Comparison of ENCODE assay signal across 8 cellular contexts in genomic region chr14:80955434-80955939, GRCh38. TPM values are rescaled to one million over a fixed set of nuclear protein-coding genes. Genes with fewer than 3 reads are reported as not detected.
DNase-seq lines count a peak whose midpoint lies in the region; ATAC-seq and TF ChIP-seq lines count a peak whose summit lies in the region.

TSHR (plus strand) TSS chr14:80955621; CDS start chr14:80955681, 60 bp downstream.

- ATAC-seq in GM18520 (IDR thresholded peaks at IDR 0.05; ENCODE audit: unreplicated experiment) = no peak

- H3K9ac ChIP-seq in fibroblast of lung (ENCODE audit: insufficient read depth, low read length) (peak within 1 kb of the TSS; percentile 38), neuronal stem cell (ENCODE audit: low read depth, low read length, poor library complexity) (peak within 1 kb of the TSS; percentile 53)

- H2AFZ ChIP-seq in fibroblast of lung (ENCODE audit: low read length) = peak within 1 kb of the TSS; percentile 88
- H2AFZ ChIP-seq in neuronal stem cell (ENCODE audit: low read length) = peak within 1 kb of the TSS; percentile 99

- H3K14ac ChIP-seq in neuronal stem cell (ENCODE audit: low read length) = no peak within 1 kb of the TSS

- H2BK5ac ChIP-seq in neuronal stem cell (ENCODE audit: low read length) = no peak within 1 kb of the TSS

- H3K9me3 ChIP-seq in fibroblast of lung (ENCODE audit: control insufficient read depth, insufficient read depth, low read depth, low read length) (no peaks in the 10 kb centered on the region), neuronal stem cell (replicated peaks in 1 of 2; ENCODE audit: control insufficient read depth in 2 of 2, insufficient read depth in 1 of 2, low read depth in 1 of 2, low read length in 2 of 2) (no peaks in the 10 kb centered on the region)

- DNase-seq in GM06990 (ENCODE audit: extremely low read depth, insufficient read length) = no peak
- DNase-seq in fibroblast of lung (ENCODE audit: low read depth in 2 of 2) = peak in 1 of 2 donors; percentile 14
- DNase-seq in neuronal stem cell (ENCODE audit: low spot score) = peak; percentile 5
- no peak for DNase-seq in COLO668 (lab: John Stamatoyannopoulos, UW; ENCODE audit: unreplicated experiment)
- no peak for DNase-seq in NCI-H226
- DNase-seq in NCI-H1105 (lab: John Stamatoyannopoulos, UW) = no peak

- no peaks in the 10 kb centered on the region for H3K79me2 ChIP-seq in fibroblast of lung (ENCODE audit: control insufficient read depth, insufficient read depth, low read length)

- H3K27ac Mint-ChIP-seq in T-helper 1 cell treated with Interleukin-12 subunit alpha and Interleukin-12 subunit beta and Interleukin-4 antibody, amounts not matched to agents 30 μg/mL and 1 μg/mL, for 36 hours = peak within 1 kb of the TSS; percentile 63

- H3K27me3 ChIP-seq in GM06990 (replicated peaks; ENCODE audit: control insufficient read depth, insufficient read depth, low read length) (0 out of 2 replicates have a peak, but pooled peaks cover 1% of the 10 kb centered on the region), fibroblast of lung (ENCODE audit: control insufficient read depth, insufficient read depth, low read length) (peaks cover 22% of the 10 kb centered on the region), neuronal stem cell (ENCODE audit: control insufficient read depth in 3 of 3, insufficient read depth in 3 of 3, low read depth in 1 of 3, low read length in 3 of 3) (peaks cover 0 to 41% (median 11%) of the 10 kb centered on the region in 3 experiments)

- TF ChIP-seq CTCF in GM06990 (IDR thresholded peaks at IDR 0.05; ENCODE audit: insufficient read depth, low read length, poor library complexity, severe bottlenecking) (no peak), fibroblast of lung (conservative IDR thresholded peaks at IDR 0.05 in 1 of 2, IDR thresholded peaks at IDR 0.05 in 1 of 2; ENCODE audit: low read depth in 1 of 2, low read length in 2 of 2) (no peak)

- H3K4me1 ChIP-seq in fibroblast of lung (ENCODE audit: control insufficient read depth, extremely low read depth, insufficient read depth, low read length) (no peaks in the 10 kb centered on the region), neuronal stem cell (ENCODE audit: control insufficient read depth in 2 of 2, insufficient read depth in 1 of 2, low read depth in 1 of 2, low read length in 2 of 2) (peaks cover 0 to 3% of the 10 kb centered on the region in 2 donors)

- H2BK15ac ChIP-seq in neuronal stem cell (ENCODE audit: low read length) = no peak within 1 kb of the TSS

- H3K79me1 ChIP-seq in neuronal stem cell (ENCODE audit: low read depth, low read length) = no peaks in the 10 kb centered on the region

- no peak within 1 kb of the TSS for H3K23ac ChIP-seq in neuronal stem cell (ENCODE audit: low read depth, low read length, poor library complexity)

- peaks cover 46% of the 10 kb centered on the region for H3K4me1 Mint-ChIP-seq in T-helper 1 cell treated with Interleukin-12 subunit alpha and Interleukin-12 subunit beta and Interleukin-4 antibody, amounts not matched to agents 30 μg/mL and 1 μg/mL, for 36 hours (ENCODE audit: low read depth)

- peak within 1 kb of the TSS; percentile 49 for H3K4me3 ChIP-seq in GM06990 (replicated peaks; ENCODE audit: low read depth, low read length)
- H3K4me3 ChIP-seq in fibroblast of lung (replicated peaks in 1 of 4; ENCODE audit: control extremely low read depth in 1 of 4, insufficient read depth in 1 of 4, low read depth in 3 of 4, low read length in 4 of 4) = peak within 1 kb of the TSS; percentile 52 to 66 (median 56)
- H3K4me3 ChIP-seq in neuronal stem cell (ENCODE audit: low read length in 2 of 2) = peak within 1 kb of the TSS; percentile 48 to 81

- H3K4me3 Mint-ChIP-seq in T-helper 1 cell treated with Interleukin-12 subunit alpha and Interleukin-12 subunit beta and Interleukin-4 antibody, amounts not matched to agents 30 μg/mL and 1 μg/mL, for 36 hours = peak within 1 kb of the TSS; percentile 89

- H3K36me3 ChIP-seq in GM06990 (ENCODE audit: control insufficient read depth, insufficient read depth, low read length) (no peaks in the 10 kb centered on the region), fibroblast of lung (ENCODE audit: control insufficient read depth, insufficient read depth, low read length) (no peaks in the 10 kb centered on the region), neuronal stem cell (replicated peaks in 1 of 2; ENCODE audit: control insufficient read depth in 2 of 2, insufficient read depth in 2 of 2, low read length in 2 of 2) (no peaks in the 10 kb centered on the region)

- no peak within 1 kb of the TSS for H3K27ac ChIP-seq in fibroblast of lung (ENCODE audit: insufficient read depth, low read length)
- H3K27ac ChIP-seq in neuronal stem cell (replicated peaks; ENCODE audit: low read length) = no peak within 1 kb of the TSS

- no peak within 1 kb of the TSS for H4K91ac ChIP-seq in neuronal stem cell (ENCODE audit: low read depth, low read length, poor library complexity)

- H2BK12ac ChIP-seq in neuronal stem cell (ENCODE audit: low read length) = no peak within 1 kb of the TSS

- H2BK120ac ChIP-seq in neuronal stem cell (ENCODE audit: low read depth, low read length) = no peak within 1 kb of the TSS

- no CpG with 5 or more reads among the region's 19 CpGs for WGBS in neuronal stem cell (ENCODE audit: extremely low coverage in 2 of 2, insufficient read length in 2 of 2, insufficient replicate concordance in 1 of 2), 2 donors

- H4K8ac ChIP-seq in neuronal stem cell (ENCODE audit: low read depth, low read length) = no peak within 1 kb of the TSS

- peak within 1 kb of the TSS; percentile 100 for H3K4me2 ChIP-seq in fibroblast of lung (ENCODE audit: extremely low read depth, insufficient read depth, low read length)
- peak within 1 kb of the TSS; percentile 98 for H3K4me2 ChIP-seq in neuronal stem cell (ENCODE audit: insufficient read depth, low read length, poor library complexity, severe bottlenecking)

- H3K18ac ChIP-seq in neuronal stem cell (ENCODE audit: low read length) = peak within 1 kb of the TSS; percentile 54

- H3K27me3 Mint-ChIP-seq in T-helper 1 cell treated with Interleukin-12 subunit alpha and Interleukin-12 subunit beta and Interleukin-4 antibody, amounts not matched to agents 30 μg/mL and 1 μg/mL, for 36 hours (ENCODE audit: low read depth) = peaks cover 36% of the 10 kb centered on the region

- H4K20me1 ChIP-seq in fibroblast of lung (ENCODE audit: control insufficient read depth, extremely low read depth, insufficient read depth, low read length) = no peaks in the 10 kb centered on the region

- H2AK5ac ChIP-seq in neuronal stem cell (ENCODE audit: low read depth, low read length) = no peak within 1 kb of the TSS

- no peaks in the 10 kb centered on the region for H3K9me3 Mint-ChIP-seq in T-helper 1 cell treated with Interleukin-12 subunit alpha and Interleukin-12 subunit beta and Interleukin-4 antibody, amounts not matched to agents 30 μg/mL and 1 μg/mL, for 36 hours

- peaks cover 7% of the 10 kb centered on the region for H3K36me3 Mint-ChIP-seq in T-helper 1 cell treated with Interleukin-12 subunit alpha and Interleukin-12 subunit beta and Interleukin-4 antibody, amounts not matched to agents 30 μg/mL and 1 μg/mL, for 36 hours (ENCODE audit: low read depth)

- no peak within 1 kb of the TSS for H3K4ac ChIP-seq in neuronal stem cell (ENCODE audit: low read length)

RNA-seq across cellular contexts. Expression of gene TSHR, which starts in this region (rescaled TPM):
- total RNA-seq in fibroblast of lung = not detected in 2 replicates
- polyA plus RNA-seq in fibroblast of lung = not detected in 2 replicates
- not detected in 2 replicates for polyA plus RNA-seq in fibroblast of lung (2012)
- polyA minus RNA-seq in fibroblast of lung (ENCODE audit: low replicate concordance) = not detected in 2 replicates
- polyA plus RNA-seq in neuronal stem cell (2013, experiment 1 of 2) = under 0.01 TPM
- polyA plus RNA-seq in neuronal stem cell (2013, experiment 2 of 2) = 0.18 TPM
